In the genomic region with DNA sequence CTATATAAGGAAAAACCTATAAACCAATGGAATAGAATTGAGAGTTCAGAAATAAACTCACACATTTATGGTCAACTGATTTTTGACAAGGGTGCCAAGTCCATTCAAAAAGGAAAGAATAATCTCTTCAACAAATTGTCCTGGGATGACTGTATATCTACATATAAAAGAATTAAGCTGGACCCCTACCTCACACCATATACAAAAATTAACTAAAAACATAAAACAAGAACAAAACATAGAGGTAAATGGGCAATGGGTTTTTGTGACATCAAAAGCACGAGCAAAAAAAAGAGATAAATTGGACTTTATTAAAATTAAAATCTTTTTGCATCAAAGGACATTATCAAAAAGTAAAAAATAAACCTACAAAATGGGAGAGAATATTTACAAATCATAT, we compare ENCODE assay signal across 32 cellular contexts. TPM values are rescaled to one million over a fixed set of nuclear protein-coding genes. Genes with fewer than 3 reads are reported as not detected.
DNase-seq lines count a peak whose midpoint lies in the region; ATAC-seq, FAIRE-seq and TF ChIP-seq lines count a peak whose summit lies in the region.
"Had no signal": no experiment of that assay in that cellular context is flagged by ENCODE, and none has a peak within 500 bp of the region (broad histone marks: within the 10 kb centered on the region; RNA-seq: fewer than 3 reads in every experiment).

No MANE protein-coding gene starts in this region.

- no CpG with 5 or more reads among the region's 1 CpG for WGBS in endodermal cell (ENCODE audit: insufficient coverage in 1 of 2, insufficient read length in 1 of 2), 2 experiments

- no peaks in the 10 kb centered on the region for H3K36me3 ChIP-seq in endodermal cell (ENCODE audit: control insufficient read depth, insufficient read depth, low read length)
- H3K36me3 ChIP-seq: BE2C, BLaER1 had no signal

- peaks cover 3% of the 10 kb centered on the region for H3K36me3 Mint-ChIP-seq in endodermal cell (ENCODE audit: low read depth)
- H3K36me3 Mint-ChIP-seq: CD14-positive monocyte; CD4-positive, CD25-positive, alpha-beta regulatory T cell had no signal

- peaks cover 38% of the 10 kb centered on the region for H3K9me3 Mint-ChIP-seq in endodermal cell

- peaks cover 2% of the 10 kb centered on the region for H3K4me1 Mint-ChIP-seq in endodermal cell
- H3K4me1 Mint-ChIP-seq: CD14-positive monocyte; CD8-positive, alpha-beta memory T cell had no signal

- H3K9me3 ChIP-seq in endodermal cell (ENCODE audit: control insufficient read depth, low read length) = peaks cover 25% of the 10 kb centered on the region

- ATAC-seq in GM18868 (IDR thresholded peaks at IDR 0.05; ENCODE audit: unreplicated experiment) = no peak
- no peak for ATAC-seq in GM21528 (IDR thresholded peaks at IDR 0.05; ENCODE audit: low FRiP score, unreplicated experiment)
- ATAC-seq: GM12878 had no signal

- peak; percentile 9 for DNase-seq in OCI-M1 (lab: John Stamatoyannopoulos, UW)
- DNase-seq in endodermal cell = no peak
- DNase-seq in frontal cortex (ENCODE audit: low spot score in 2 of 2) = no peak
- no peak for DNase-seq in RWPE1 (ENCODE audit: low spot score)
- DNase-seq: ACHN; BE2C; C1 segment of cervical spinal cord; CD4-positive, alpha-beta memory T cell; CD4-positive, CD25-positive, alpha-beta regulatory T cell; CD8-positive, alpha-beta memory T cell; COR-L47; DMS 273 treated with DMSO at 0.1 percent for 48 hours; DMS153; DMS53; DMS79; DND-41; GDM1 had no signal

- no peak overlapping the region for H3K4me3 Mint-ChIP-seq in endodermal cell
- H3K4me3 Mint-ChIP-seq: CD14-positive monocyte; CD4-positive, CD25-positive, alpha-beta regulatory T cell; CD8-positive, alpha-beta memory T cell had no signal

- CTCF ChIA-PET in RWPE1 (lab: Yijun Ruan, JAX) = interaction anchor here (0.5 kb wide), 1 partner anchor 756 kb away, joined by 3 read pairs; no protein-coding TSS in a partner anchor

- H3K27me3 Mint-ChIP-seq in endodermal cell (ENCODE audit: insufficient read depth) = peaks cover 1% of the 10 kb centered on the region

- POLR2A ChIA-PET in RWPE1 (lab: Yijun Ruan, JAX; ENCODE audit: low non-redundant PET) = no interaction called here

- H3K4me1 ChIP-seq in endodermal cell (ENCODE audit: control insufficient read depth, insufficient read depth, low read length) = no peaks in the 10 kb centered on the region
- H3K4me1 ChIP-seq: BE2C, BLaER1 had no signal

- no peaks in the 10 kb centered on the region for H3K27me3 ChIP-seq in endodermal cell (ENCODE audit: control insufficient read depth, insufficient read depth, low read length, poor library complexity, severe bottlenecking)
- H3K27me3 ChIP-seq: BE2C, BLaER1 had no signal

- TF ChIP-seq CTCF in endodermal cell (conservative IDR thresholded peaks at IDR 0.05) (no peak), RWPE1 (conservative IDR thresholded peaks at IDR 0.05; ENCODE audit: low read depth) (no peak)

- FAIRE-seq in A204.1 (lab: Jason Lieb, UNC) (peak; percentile 61), frontal cortex (lab: Jason Lieb, UNC) (peak; percentile 15)
- FAIRE-seq: GM12878, GM12892, GM18507, GM19239 had no signal

- H3K27ac ChIP-seq in endodermal cell (ENCODE audit: low read depth, low read length) (no peak overlapping the region), RWPE1 (no peak overlapping the region)
- H3K27ac ChIP-seq: 22Rv1, BLaER1 had no signal

- H3K9ac ChIP-seq in endodermal cell (ENCODE audit: extremely low read depth, low read length, poor library complexity, severe bottlenecking) = no peak overlapping the region
- H3K9ac ChIP-seq: BLaER1 had no signal

- no peak overlapping the region for H3K27ac Mint-ChIP-seq in endodermal cell
- H3K27ac Mint-ChIP-seq: CD14-positive monocyte; CD4-positive, alpha-beta memory T cell; CD4-positive, CD25-positive, alpha-beta regulatory T cell; CD8-positive, alpha-beta memory T cell had no signal

- peak overlapping the region; percentile 18 for H3K4me3 ChIP-seq in endodermal cell (ENCODE audit: low read length)
- H3K4me3 ChIP-seq: BLaER1, GM12878 had no signal

RNA-seq across cellular contexts. Expression of a gene that starts 15.5 kb away (rescaled TPM):
- total RNA-seq in endodermal cell (10 to 100 TPM; 26.5 to 26.9 TPM), frontal cortex (75.8 TPM)
- polyA plus RNA-seq in endodermal cell (2013, experiment 1 of 2) = 31.5 TPM
- 28.5 TPM for polyA plus RNA-seq in endodermal cell (2013, experiment 2 of 2)

RNA-seq across cellular contexts. Expression of a gene that starts 18.3 kb away (rescaled TPM):
- not detected for total RNA-seq in endodermal cell
- not detected for polyA plus RNA-seq in endodermal cell (2013, experiment 1 of 2)
- polyA plus RNA-seq in endodermal cell (2013, experiment 2 of 2) = not detected
- total RNA-seq in frontal cortex = not detected
- total RNA-seq: A172; A673; CD4-positive, alpha-beta memory T cell; CD4-positive, CD25-positive, alpha-beta regulatory T cell; CD8-positive, alpha-beta memory T cell; Daoy; G401; GM12878 had no signal
- polyA plus RNA-seq: AG04450; CD14-positive monocyte; CD4-positive, alpha-beta memory T cell; CD4-positive, CD25-positive, alpha-beta regulatory T cell; CD8-positive, alpha-beta memory T cell; GM12878 had no signal
